1 cellular context compared by ENCODE assay signal in the genomic region with DNA sequence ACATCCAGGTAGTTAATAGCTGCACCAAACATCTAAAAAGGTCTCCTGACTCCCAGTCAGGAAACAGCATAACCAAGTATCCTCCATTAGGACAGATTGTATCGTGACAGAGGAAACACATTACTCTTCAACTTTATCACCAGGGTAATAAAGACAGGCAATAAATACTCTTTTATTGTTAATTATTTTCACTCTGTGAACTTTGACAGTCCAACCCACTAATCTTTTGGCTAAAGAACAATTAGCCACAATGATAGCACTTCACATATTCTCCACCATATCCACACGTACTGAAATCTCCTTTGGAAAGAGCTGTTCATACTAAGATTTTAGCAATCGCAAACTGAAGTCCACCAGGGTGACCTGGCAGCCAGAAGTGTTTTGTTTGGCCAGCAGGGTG.
TF ChIP-seq lines count a peak whose summit lies in the region.

No MANE protein-coding gene starts in this region.

TF ChIP-seq in HepG2, 621 proteins besides CTCF, POLR2A, EP300 and RAD21 (continued from another document):
- TF ChIP-seq, protein P1, sequence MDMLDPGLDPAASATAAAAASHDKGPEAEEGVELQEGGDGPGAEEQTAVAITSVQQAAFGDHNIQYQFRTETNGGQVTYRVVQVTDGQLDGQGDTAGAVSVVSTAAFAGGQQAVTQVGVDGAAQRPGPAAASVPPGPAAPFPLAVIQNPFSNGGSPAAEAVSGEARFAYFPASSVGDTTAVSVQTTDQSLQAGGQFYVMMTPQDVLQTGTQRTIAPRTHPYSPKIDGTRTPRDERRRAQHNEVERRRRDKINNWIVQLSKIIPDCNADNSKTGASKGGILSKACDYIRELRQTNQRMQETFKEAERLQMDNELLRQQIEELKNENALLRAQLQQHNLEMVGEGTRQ (IDR thresholded peaks at IDR 0.05; ENCODE audit: low read depth, low read length) = no peak
- TF ChIP-seq, protein P1 (CRISPR knock-in tag; IDR thresholded peaks at IDR 0.05; ENCODE audit: borderline replicate concordance) = no peak
- no peak for TF ChIP-seq HHEX (CRISPR knock-in tag; IDR thresholded peaks at IDR 0.05)
- TF ChIP-seq ZNF496 (CRISPR knock-in tag; IDR thresholded peaks at IDR 0.05; ENCODE audit: insufficient replicate concordance) = no peak
- TF ChIP-seq, protein P2, sequence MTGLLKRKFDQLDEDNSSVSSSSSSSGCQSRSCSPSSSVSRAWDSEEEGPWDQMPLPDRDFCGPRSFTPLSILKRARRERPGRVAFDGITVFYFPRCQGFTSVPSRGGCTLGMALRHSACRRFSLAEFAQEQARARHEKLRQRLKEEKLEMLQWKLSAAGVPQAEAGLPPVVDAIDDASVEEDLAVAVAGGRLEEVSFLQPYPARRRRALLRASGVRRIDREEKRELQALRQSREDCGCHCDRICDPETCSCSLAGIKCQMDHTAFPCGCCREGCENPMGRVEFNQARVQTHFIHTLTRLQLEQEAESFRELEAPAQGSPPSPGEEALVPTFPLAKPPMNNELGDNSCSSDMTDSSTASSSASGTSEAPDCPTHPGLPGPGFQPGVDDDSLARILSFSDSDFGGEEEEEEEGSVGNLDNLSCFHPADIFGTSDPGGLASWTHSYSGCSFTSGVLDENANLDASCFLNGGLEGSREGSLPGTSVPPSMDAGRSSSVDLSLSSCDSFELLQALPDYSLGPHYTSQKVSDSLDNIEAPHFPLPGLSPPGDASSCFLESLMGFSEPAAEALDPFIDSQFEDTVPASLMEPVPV (CRISPR knock-in tag; IDR thresholded peaks at IDR 0.05) = no peak
- TF ChIP-seq, protein P3, sequence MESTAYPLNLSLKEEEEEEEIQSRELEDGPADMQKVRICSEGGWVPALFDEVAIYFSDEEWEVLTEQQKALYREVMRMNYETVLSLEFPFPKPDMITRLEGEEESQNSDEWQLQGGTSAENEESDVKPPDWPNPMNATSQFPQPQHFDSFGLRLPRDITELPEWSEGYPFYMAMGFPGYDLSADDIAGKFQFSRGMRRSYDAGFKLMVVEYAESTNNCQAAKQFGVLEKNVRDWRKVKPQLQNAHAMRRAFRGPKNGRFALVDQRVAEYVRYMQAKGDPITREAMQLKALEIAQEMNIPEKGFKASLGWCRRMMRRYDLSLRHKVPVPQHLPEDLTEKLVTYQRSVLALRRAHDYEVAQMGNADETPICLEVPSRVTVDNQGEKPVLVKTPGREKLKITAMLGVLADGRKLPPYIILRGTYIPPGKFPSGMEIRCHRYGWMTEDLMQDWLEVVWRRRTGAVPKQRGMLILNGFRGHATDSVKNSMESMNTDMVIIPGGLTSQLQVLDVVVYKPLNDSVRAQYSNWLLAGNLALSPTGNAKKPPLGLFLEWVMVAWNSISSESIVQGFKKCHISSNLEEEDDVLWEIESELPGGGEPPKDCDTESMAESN (CRISPR knock-in tag; conservative IDR thresholded peaks at IDR 0.05) = no peak
- TF ChIP-seq, protein P4, sequence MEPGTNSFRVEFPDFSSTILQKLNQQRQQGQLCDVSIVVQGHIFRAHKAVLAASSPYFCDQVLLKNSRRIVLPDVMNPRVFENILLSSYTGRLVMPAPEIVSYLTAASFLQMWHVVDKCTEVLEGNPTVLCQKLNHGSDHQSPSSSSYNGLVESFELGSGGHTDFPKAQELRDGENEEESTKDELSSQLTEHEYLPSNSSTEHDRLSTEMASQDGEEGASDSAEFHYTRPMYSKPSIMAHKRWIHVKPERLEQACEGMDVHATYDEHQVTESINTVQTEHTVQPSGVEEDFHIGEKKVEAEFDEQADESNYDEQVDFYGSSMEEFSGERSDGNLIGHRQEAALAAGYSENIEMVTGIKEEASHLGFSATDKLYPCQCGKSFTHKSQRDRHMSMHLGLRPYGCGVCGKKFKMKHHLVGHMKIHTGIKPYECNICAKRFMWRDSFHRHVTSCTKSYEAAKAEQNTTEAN (CRISPR knock-in tag; conservative IDR thresholded peaks at IDR 0.05) = no peak
- no peak for TF ChIP-seq SOX6 (IDR thresholded peaks at IDR 0.05)
- no peak for TF ChIP-seq SOX6 (CRISPR knock-in tag; IDR thresholded peaks at IDR 0.05)
- no peak for TF ChIP-seq PCBP1 (IDR thresholded peaks at IDR 0.05; ENCODE audit: borderline replicate concordance, low read depth, low read length)
- no peak for TF ChIP-seq TGIF2 (CRISPR knock-in tag; IDR thresholded peaks at IDR 0.05)
- TF ChIP-seq TOE1 (CRISPR knock-in tag; IDR thresholded peaks at IDR 0.05) = no peak
- TF ChIP-seq REL (CRISPR knock-in tag; conservative IDR thresholded peaks at IDR 0.05) = no peak
- no peak for TF ChIP-seq ZNF20 (CRISPR knock-in tag; IDR thresholded peaks at IDR 0.05)
- no peak for TF ChIP-seq DPF2 (CRISPR knock-in tag; IDR thresholded peaks at IDR 0.05; ENCODE audit: borderline replicate concordance, low read depth)
- TF ChIP-seq ZNF296 (CRISPR knock-in tag; conservative IDR thresholded peaks at IDR 0.05) = no peak
- no peak for TF ChIP-seq ZNF121 (CRISPR knock-in tag; IDR thresholded peaks at IDR 0.05)
- TF ChIP-seq CBX2 (IDR thresholded peaks at IDR 0.05; ENCODE audit: low read depth, low read length) = no peak
- no peak for TF ChIP-seq CBX2 (CRISPR knock-in tag; IDR thresholded peaks at IDR 0.05; ENCODE audit: low read depth)
- TF ChIP-seq, protein P5, sequence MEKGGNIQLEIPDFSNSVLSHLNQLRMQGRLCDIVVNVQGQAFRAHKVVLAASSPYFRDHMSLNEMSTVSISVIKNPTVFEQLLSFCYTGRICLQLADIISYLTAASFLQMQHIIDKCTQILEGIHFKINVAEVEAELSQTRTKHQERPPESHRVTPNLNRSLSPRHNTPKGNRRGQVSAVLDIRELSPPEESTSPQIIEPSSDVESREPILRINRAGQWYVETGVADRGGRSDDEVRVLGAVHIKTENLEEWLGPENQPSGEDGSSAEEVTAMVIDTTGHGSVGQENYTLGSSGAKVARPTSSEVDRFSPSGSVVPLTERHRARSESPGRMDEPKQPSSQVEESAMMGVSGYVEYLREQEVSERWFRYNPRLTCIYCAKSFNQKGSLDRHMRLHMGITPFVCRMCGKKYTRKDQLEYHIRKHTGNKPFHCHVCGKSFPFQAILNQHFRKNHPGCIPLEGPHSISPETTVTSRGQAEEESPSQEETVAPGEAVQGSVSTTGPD (CRISPR knock-in tag; IDR thresholded peaks at IDR 0.05) = no peak
TF ChIP-seq in HepG2: peak in this region for 0.
